1 cellular context compared by ENCODE assay signal in genomic region chr17:40309031-40309937, GRCh38.
TF ChIP-seq lines count a peak whose summit lies in the region.

RARA (plus strand) TSS chr17:40309180; CDS start chr17:40331219, 22,039 bp downstream.

TF ChIP-seq in SK-N-SH, 30 proteins besides CTCF, POLR2A, EP300 and RAD21 (continued from another document):
- TF ChIP-seq PBX3 (IDR thresholded peaks at IDR 0.05): peak; percentile 49
- TF ChIP-seq EZH2phosphoT487 (IDR thresholded peaks at IDR 0.05; ENCODE audit: borderline replicate concordance, low read depth): no peak
- no peak for TF ChIP-seq YY1 (IDR thresholded peaks at IDR 0.05; ENCODE audit: low read depth)
- TF ChIP-seq TAF1 (IDR thresholded peaks at IDR 0.05; ENCODE audit: borderline replicate concordance, low read depth, low read length): peak; percentile 39; the same call in 1 of the 2 replicates
- TF ChIP-seq RCOR1 (IDR thresholded peaks at IDR 0.05; ENCODE audit: low read length): no peak
- no peak for TF ChIP-seq USF1 (IDR thresholded peaks at IDR 0.05; ENCODE audit: borderline replicate concordance, low read depth)
- peak; percentile 72; the same call in 1 of the 2 replicates for TF ChIP-seq SIN3A (IDR thresholded peaks at IDR 0.05; ENCODE audit: borderline replicate concordance, low read depth, low read length)
- TF ChIP-seq MAX (IDR thresholded peaks at IDR 0.05; ENCODE audit: low read depth): 0 out of 2 replicates have a peak, but pooled peaks have one; percentile 49
